In genomic region chr11:128810784-128811514, GRCh38 we compare ENCODE assay signal across 16 cellular contexts. TPM values are rescaled to one million over a fixed set of nuclear protein-coding genes. Genes with fewer than 3 reads are reported as not detected.
"Had no signal": no experiment of that assay in that cellular context is flagged by ENCODE, and none has a peak within 500 bp of the region (broad histone marks: within the 10 kb centered on the region; RNA-seq: fewer than 3 reads in every experiment).

No MANE protein-coding gene starts in this region.

- H3K4me3 Mint-ChIP-seq: activated CD4-positive, alpha-beta T cell treated with anti-CD3 and anti-CD28 coated beads, Interleukin-2, amount 10 ng/mL, durations not matched to agents 7 days and 5 days; naive thymus-derived CD8-positive, alpha-beta T cell; stimulated activated memory B cell treated with anti-CD40 and anti-IgM and Interleukin-4, amounts not matched to agents 10 μg/mL and 1 μg/mL and 100 μg/mL, for 72 hours; type B pancreatic cell; WTC11 had no signal

- H3K36me3 ChIP-seq: ascending aorta, prostate gland, right lobe of liver had no signal

- ATAC-seq: mucosa of descending colon; naive thymus-derived CD8-positive, alpha-beta T cell; right lobe of liver; stimulated activated memory B cell treated with anti-CD40 and anti-IgM and Interleukin-4, amounts not matched to agents 10 μg/mL and 1 μg/mL and 100 μg/mL, for 72 hours; WTC11 had no signal

- FAIRE-seq: bronchial epithelial cell had no signal

- DNase-seq: activated CD4-positive, alpha-beta T cell treated with anti-CD3 and anti-CD28 coated beads, Interleukin-2, amount 10 ng/mL, durations not matched to agents 7 days and 5 days; activated CD8-positive, alpha-beta memory T cell treated with anti-CD3 and anti-CD28 coated beads, Interleukin-2, amount 50 U/mL, for 4 hours; foreskin melanocyte; head of caudate nucleus; mammary epithelial cell; mucosa of descending colon; naive thymus-derived CD8-positive, alpha-beta T cell; right lobe of liver had no signal

- H3K27me3 ChIP-seq: ascending aorta, right lobe of liver had no signal

- H3K36me3 Mint-ChIP-seq: WTC11 had no signal

- H3K4me3 ChIP-seq: ascending aorta, mucosa of descending colon, prostate gland, right lobe of liver had no signal

- H3K27me3 Mint-ChIP-seq: activated CD4-positive, alpha-beta T cell treated with anti-CD3 and anti-CD28 coated beads, Interleukin-2, amount 10 ng/mL, durations not matched to agents 7 days and 5 days; naive thymus-derived CD8-positive, alpha-beta T cell; stimulated activated memory B cell treated with anti-CD40 and anti-IgM and Interleukin-4, amounts not matched to agents 10 μg/mL and 1 μg/mL and 100 μg/mL, for 72 hours; type B pancreatic cell had no signal

- H3K9me3 ChIP-seq: ascending aorta, mucosa of descending colon, prostate gland, right lobe of liver had no signal

- H3K27ac Mint-ChIP-seq: activated CD4-positive, alpha-beta T cell treated with anti-CD3 and anti-CD28 coated beads, Interleukin-2, amount 10 ng/mL, durations not matched to agents 7 days and 5 days; activated T-helper 2 cell treated with anti-CD3 and anti-CD28 coated beads, Interferon-gamma antibody, Interleukin-2, Interleukin-4, amounts not matched to agents 10 μg/mL and 5 μg/mL and 100 μg/mL, durations not matched to agents 14 hours and 24 hours and 36 hours; stimulated activated memory B cell treated with anti-CD40 and anti-IgM and Interleukin-4, amounts not matched to agents 10 μg/mL and 1 μg/mL and 100 μg/mL, for 72 hours; type B pancreatic cell; WTC11 had no signal

- H3K9me3 Mint-ChIP-seq: activated CD4-positive, alpha-beta T cell treated with anti-CD3 and anti-CD28 coated beads, Interleukin-2, amount 10 ng/mL, durations not matched to agents 7 days and 5 days; activated T-helper 2 cell treated with anti-CD3 and anti-CD28 coated beads, Interferon-gamma antibody, Interleukin-2, Interleukin-4, amounts not matched to agents 10 μg/mL and 5 μg/mL and 100 μg/mL, durations not matched to agents 14 hours and 24 hours and 36 hours; naive thymus-derived CD8-positive, alpha-beta T cell; stimulated activated memory B cell treated with anti-CD40 and anti-IgM and Interleukin-4, amounts not matched to agents 10 μg/mL and 1 μg/mL and 100 μg/mL, for 72 hours; type B pancreatic cell; WTC11 had no signal

- H3K4me1 ChIP-seq: ascending aorta, prostate gland had no signal

- H3K27ac ChIP-seq: ascending aorta, prostate gland, right lobe of liver had no signal

RNA-seq across cellular contexts. Expression of gene KCNJ1, which starts 56.1 kb away (rescaled TPM):
- total RNA-seq: activated CD4-positive, alpha-beta T cell treated with anti-CD3 and anti-CD28 coated beads, Interleukin-2, amount 10 ng/mL, durations not matched to agents 7 days and 5 days; activated T-helper 2 cell treated with anti-CD3 and anti-CD28 coated beads, Interferon-gamma antibody, Interleukin-2, Interleukin-4, amounts not matched to agents 10 μg/mL and 5 μg/mL and 100 μg/mL, durations not matched to agents 14 hours and 24 hours and 36 hours; ascending aorta; mammary epithelial cell; mucosa of descending colon; naive thymus-derived CD8-positive, alpha-beta T cell; prostate gland; right lobe of liver; T-helper 1 cell treated with Interleukin-12 subunit alpha and Interleukin-12 subunit beta and Interleukin-4 antibody, amounts not matched to agents 30 ng/mL and 1 ng/mL, for 36 hours had no signal
- polyA plus RNA-seq: naive thymus-derived CD8-positive, alpha-beta T cell had no signal
